8 cellular contexts compared by ENCODE assay signal in genomic region chr1:6489799-6490180, GRCh38. TPM values are rescaled to one million over a fixed set of nuclear protein-coding genes. Genes with fewer than 3 reads are reported as not detected.
DNase-seq lines count a peak whose midpoint lies in the region; ATAC-seq and TF ChIP-seq lines count a peak whose summit lies in the region.

No MANE protein-coding gene starts in this region.

- H3K4me1 ChIP-seq in gastroesophageal sphincter (peaks cover 0 to 58% (median 27%) of the 10 kb centered on the region in 3 donors), osteoblast (ENCODE audit: insufficient read depth, low read length) (peaks cover 26% of the 10 kb centered on the region), thoracic aorta (ENCODE audit: control insufficient read depth in 1 of 2, low read depth in 2 of 2) (peaks cover 12 to 32% of the 10 kb centered on the region in 2 donors)

- H3K27me3 ChIP-seq in gastroesophageal sphincter (peaks cover 29% of the 10 kb centered on the region), osteoblast (ENCODE audit: insufficient read depth, low read length) (peaks cover 3% of the 10 kb centered on the region), thoracic aorta (replicated peaks; ENCODE audit: insufficient read depth) (no peaks in the 10 kb centered on the region)

- DNase-seq in AG20443 (ENCODE audit: low spot score) (peak; percentile 94), HuH-7 (ENCODE audit: low spot score) (peak; percentile 97), RPMI8226 (peak; percentile 90), activated gamma-delta T cell treated with Interleukin-2 at 50 U/mL for 16 hours (peak; percentile 68), osteoblast (ENCODE audit: insufficient read length, low spot score, missing footprints) (peak; percentile 100), thoracic aorta (ENCODE audit: low spot score) (no peak)

- peaks cover 3% of the 10 kb centered on the region for H3K79me2 ChIP-seq in osteoblast (ENCODE audit: insufficient read depth, low read length)

- peaks cover 22% of the 10 kb centered on the region for H4K20me1 ChIP-seq in osteoblast (ENCODE audit: insufficient read depth, low read length)

- no CpG with 5 or more reads among the region's 21 CpGs for WGBS in gastroesophageal sphincter (ENCODE audit: low coverage in 1 of 2), 2 donors

- H3K27ac ChIP-seq in gastroesophageal sphincter, result peak overlapping the region in 1 of 4 donors; percentile 83
- H3K27ac ChIP-seq in osteoblast (ENCODE audit: low read depth, low read length), result peak overlapping the region; percentile 70
- H3K27ac ChIP-seq in thoracic aorta, result no peak overlapping the region

- ATAC-seq in GM19043 (IDR thresholded peaks at IDR 0.05; ENCODE audit: low read depth, unreplicated experiment) (peak; percentile 50), gastroesophageal sphincter (peak; percentile 70), thoracic aorta (ENCODE audit: insufficient number of reproducible peaks, low FRiP score, low read depth) (no peak)

- TF ChIP-seq POLR2A in gastroesophageal sphincter (IDR thresholded peaks at IDR 0.05), result no peak

- H3K36me3 ChIP-seq in gastroesophageal sphincter (no peaks in the 10 kb centered on the region), osteoblast (ENCODE audit: insufficient read depth, low read length) (no peaks in the 10 kb centered on the region), thoracic aorta (no peaks in the 10 kb centered on the region)

- TF ChIP-seq EP300 in gastroesophageal sphincter (IDR thresholded peaks at IDR 0.05), result no peak

- H3K4me2 ChIP-seq in osteoblast (ENCODE audit: insufficient read depth, low read length), result peak overlapping the region; percentile 97

- no peaks in the 10 kb centered on the region for H3K9me3 ChIP-seq in gastroesophageal sphincter
- H3K9me3 ChIP-seq in osteoblast (ENCODE audit: low read depth, low read length), result no peaks in the 10 kb centered on the region
- no peaks in the 10 kb centered on the region for H3K9me3 ChIP-seq in thoracic aorta

- TF ChIP-seq CTCF in gastroesophageal sphincter (IDR thresholded peaks at IDR 0.05) (peak in 3 of 4 experiments; percentile 56 to 93 (median 70)), osteoblast (IDR thresholded peaks at IDR 0.05; ENCODE audit: extremely low read depth, low read depth, low read length) (peak; percentile 79), thoracic aorta (IDR thresholded peaks at IDR 0.05) (peak; percentile 91)

- peak overlapping the region; percentile 80 for H2AFZ ChIP-seq in osteoblast (ENCODE audit: low read length)

- H3K4me3 ChIP-seq in gastroesophageal sphincter (peak overlapping the region; percentile 39 to 70), osteoblast (ENCODE audit: insufficient read depth, low read length) (peak overlapping the region; percentile 92), thoracic aorta (peak overlapping the region; percentile 84)

RNA-seq across cellular contexts. Expression of gene PLEKHG5, which starts 1.7 kb away (rescaled TPM):
- total RNA-seq in gastroesophageal sphincter (10 to 100 TPM in 3 of 4 donors, 1 to 10 TPM in 1; 8.6 to 14.0 (median 11.4) TPM), osteoblast (11.2 and 13.3 TPM in 2 replicates), thoracic aorta (10 to 100 TPM; 23.4 to 32.9 TPM)

RNA-seq across cellular contexts. Expression of gene TNFRSF25, which starts 23.8 kb away (rescaled TPM):
- 10 to 100 TPM in 2 of 4 donors, 1 to 10 TPM in 2; 4.2 to 11.2 (median 8.8) TPM for total RNA-seq in gastroesophageal sphincter
- 3.3 and 5.0 TPM in 2 replicates for total RNA-seq in osteoblast
- 10 to 100 TPM in 1 of 2 donors, 1 to 10 TPM in 1; 9.5 to 48.2 TPM for total RNA-seq in thoracic aorta
